ENCODE assay signal across 25 cellular contexts in genomic region chr7:68491523-68492358, GRCh38.
"Had no signal": no experiment of that assay in that cellular context is flagged by ENCODE, and none has a peak within 500 bp of the region (broad histone marks: within the 10 kb centered on the region; RNA-seq: fewer than 3 reads in every experiment).

No MANE protein-coding gene starts in this region.

- H3K27me3 ChIP-seq: foreskin keratinocyte, gastroesophageal sphincter, hepatocyte, left lung, neural progenitor cell, sigmoid colon, stomach, thyroid gland had no signal

- H3K4me3 ChIP-seq: gastroesophageal sphincter, heart left ventricle, hepatocyte, left lung, mucosa of descending colon, neural progenitor cell, sigmoid colon, stomach, thyroid gland had no signal

- H3K4me1 ChIP-seq: foreskin keratinocyte, gastroesophageal sphincter, heart left ventricle, left lung, neural progenitor cell, parathyroid adenoma, sigmoid colon, stomach, thyroid gland had no signal

- DNase-seq: effector CD8-positive, alpha-beta T cell; endodermal cell; foreskin keratinocyte; heart left ventricle; left cardiac atrium; left lung; mesenchymal stem cell; mucosa of descending colon; naive B cell; sigmoid colon; stimulated activated CD4-positive, alpha-beta T cell treated with anti-CD3 and anti-CD28 coated beads, Interleukin-2, amount 100 ng/mL, for 24 hours; stimulated activated CD4-positive, alpha-beta T cell treated with anti-CD3 and anti-CD28 coated beads, Interleukin-4, amount 100 ng/mL, for 24 hours; stimulated activated naive CD4-positive, alpha-beta T cell treated with Interleukin-2 at 50 U/mL for 16 hours; stomach; thyroid gland; trophoblast cell had no signal

- H3K9me3 ChIP-seq: gastroesophageal sphincter, thyroid gland had no signal

- H3K9ac ChIP-seq: neural progenitor cell, parathyroid adenoma had no signal

- H3K36me3 ChIP-seq: gastroesophageal sphincter, heart left ventricle, left lung, neural progenitor cell, sigmoid colon, stomach, thyroid gland had no signal

- H2AFZ ChIP-seq: hepatocyte, neural progenitor cell, parathyroid adenoma had no signal

- H3K27ac ChIP-seq: epithelial cell of prostate, foreskin keratinocyte, gastroesophageal sphincter, heart left ventricle, hepatocyte, left lung, neural progenitor cell, parathyroid adenoma, sigmoid colon, stomach, thyroid gland had no signal

- ATAC-seq: esophagus mucosa; foreskin keratinocyte; gastroesophageal sphincter; heart left ventricle; left cardiac atrium; left lung; mucosa of descending colon; natural killer cell treated with Interleukin-12 subunit alpha and Interleukin-12 subunit beta and Interleukin-15 and Interleukin-18, amount 100 ng/mL, for 72 hours; stimulated activated effector memory CD8-positive, alpha-beta T cell treated with anti-CD3 and anti-CD28 coated beads, Interleukin-12 subunit alpha, Interleukin-12 subunit beta, amount 100 ng/mL, for 72 hours had no signal

- FAIRE-seq: colon had no signal

- H3K4me2 ChIP-seq: hepatocyte, neural progenitor cell had no signal
